1 cellular context compared by ENCODE assay signal in the genomic region with DNA sequence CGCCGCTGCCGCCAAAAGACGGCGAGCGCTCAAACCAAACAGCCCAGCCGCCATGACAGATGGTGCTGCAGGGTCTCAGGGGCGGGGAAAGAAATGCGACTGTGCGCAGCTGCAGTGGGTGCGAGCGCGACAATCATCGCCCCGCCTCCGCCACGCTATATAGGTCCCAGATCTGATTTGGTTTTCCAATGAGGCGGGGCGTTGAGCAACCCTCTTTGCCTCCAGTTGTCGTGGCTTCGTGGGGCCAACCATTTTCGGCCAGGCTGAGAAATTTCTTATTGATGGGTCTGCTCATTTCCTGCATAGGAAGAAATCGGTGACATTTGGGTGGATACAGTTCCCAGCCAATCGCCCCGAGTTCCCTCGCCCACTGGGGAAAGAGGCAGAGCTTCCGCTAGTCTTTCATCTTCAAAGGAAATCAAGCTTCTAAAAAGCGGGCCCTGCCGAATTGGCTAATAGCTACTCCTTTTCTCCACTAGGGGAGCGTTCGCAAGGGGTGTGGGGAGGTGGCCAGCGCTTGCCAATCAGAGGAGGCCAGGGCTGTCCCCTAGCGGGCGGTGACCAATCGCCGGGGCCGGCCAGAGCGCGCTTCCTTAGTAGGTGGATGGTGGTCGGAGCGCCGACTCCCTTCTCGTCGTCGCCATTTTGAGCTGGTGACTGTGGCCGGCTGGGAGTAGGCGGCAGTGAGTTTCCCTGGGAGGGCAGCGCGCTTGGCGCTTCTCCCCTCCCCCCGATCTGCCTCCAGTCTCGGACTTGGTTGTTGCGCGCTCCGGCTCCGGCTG.
TF ChIP-seq lines count a peak whose summit lies in the region.

NDUFB11 (minus strand) TSS at position 77 of the 782 bp plus-strand sequence; CDS start at position 54, 23 bp downstream.
RBM10 (plus strand) TSS at position 596 of the 782 bp plus-strand sequence. CDS start 2,261 bp downstream, outside the sequence.

TF ChIP-seq in K562, 482 proteins besides CTCF, POLR2A, EP300 and RAD21 (continued from another document and continues in another):
- TF ChIP-seq, protein P1, sequence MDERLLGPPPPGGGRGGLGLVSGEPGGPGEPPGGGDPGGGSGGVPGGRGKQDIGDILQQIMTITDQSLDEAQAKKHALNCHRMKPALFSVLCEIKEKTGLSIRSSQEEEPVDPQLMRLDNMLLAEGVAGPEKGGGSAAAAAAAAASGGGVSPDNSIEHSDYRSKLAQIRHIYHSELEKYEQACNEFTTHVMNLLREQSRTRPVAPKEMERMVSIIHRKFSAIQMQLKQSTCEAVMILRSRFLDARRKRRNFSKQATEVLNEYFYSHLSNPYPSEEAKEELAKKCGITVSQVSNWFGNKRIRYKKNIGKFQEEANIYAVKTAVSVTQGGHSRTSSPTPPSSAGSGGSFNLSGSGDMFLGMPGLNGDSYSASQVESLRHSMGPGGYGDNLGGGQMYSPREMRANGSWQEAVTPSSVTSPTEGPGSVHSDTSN (CRISPR knock-in tag; IDR thresholded peaks at IDR 0.05; ENCODE audit: low read depth) = no peak
- TF ChIP-seq, protein P1 (tag; conservative IDR thresholded peaks at IDR 0.05; ENCODE audit: low read depth) = peak; percentile 60; the same call in 1 of the 2 replicates
- TF ChIP-seq, protein P2, sequence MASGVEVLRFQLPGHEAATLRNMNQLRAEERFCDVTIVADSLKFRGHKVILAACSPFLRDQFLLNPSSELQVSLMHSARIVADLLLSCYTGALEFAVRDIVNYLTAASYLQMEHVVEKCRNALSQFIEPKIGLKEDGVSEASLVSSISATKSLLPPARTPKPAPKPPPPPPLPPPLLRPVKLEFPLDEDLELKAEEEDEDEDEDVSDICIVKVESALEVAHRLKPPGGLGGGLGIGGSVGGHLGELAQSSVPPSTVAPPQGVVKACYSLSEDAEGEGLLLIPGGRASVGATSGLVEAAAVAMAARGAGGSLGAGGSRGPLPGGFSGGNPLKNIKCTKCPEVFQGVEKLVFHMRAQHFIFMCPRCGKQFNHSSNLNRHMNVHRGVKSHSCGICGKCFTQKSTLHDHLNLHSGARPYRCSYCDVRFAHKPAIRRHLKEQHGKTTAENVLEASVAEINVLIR (CRISPR knock-in tag; IDR thresholded peaks at IDR 0.05) = no peak
- peak; percentile 85 for TF ChIP-seq NFYB (IDR thresholded peaks at IDR 0.05; ENCODE audit: extremely low read depth, insufficient read length)
- 0 out of 2 replicates have a peak, but pooled peaks have one; percentile 21 for TF ChIP-seq DPF2 (IDR thresholded peaks at IDR 0.05)
- TF ChIP-seq ZNF354B (CRISPR knock-in tag; IDR thresholded peaks at IDR 0.05) = no peak
- TF ChIP-seq NBN (IDR thresholded peaks at IDR 0.05; ENCODE audit: low read depth) = peak; percentile 71; the same call in 1 of the 2 replicates
- TF ChIP-seq ZNF318 (IDR thresholded peaks at IDR 0.05; ENCODE audit: borderline replicate concordance in 1 of 2, low read depth in 1 of 2) = no peak
- TF ChIP-seq YBX1 (IDR thresholded peaks at IDR 0.05) = no peak
- no peak for TF ChIP-seq NR3C1 (CRISPR knock-in tag; IDR thresholded peaks at IDR 0.05)
- TF ChIP-seq KLF6 (CRISPR knock-in tag; IDR thresholded peaks at IDR 0.05; ENCODE audit: borderline replicate concordance) = no peak
- TF ChIP-seq CHD1 (IDR thresholded peaks at IDR 0.05; ENCODE audit: low read length) = peak; percentile 83
- TF ChIP-seq FUS (optimal IDR thresholded peaks at IDR 0.05; ENCODE audit: low read depth, low read length) = no peak
- no peak for TF ChIP-seq PTBP1 (IDR thresholded peaks at IDR 0.05; ENCODE audit: low read depth, low read length)
- no peak for TF ChIP-seq TARDBP (IDR thresholded peaks at IDR 0.05)
- no peak for TF ChIP-seq ZNF695 (CRISPR knock-in tag; IDR thresholded peaks at IDR 0.05)
- TF ChIP-seq ZNF592 (IDR thresholded peaks at IDR 0.05) = peak; percentile 55; the same call in 1 of the 2 replicates
- TF ChIP-seq ETV5 (CRISPR knock-in tag; IDR thresholded peaks at IDR 0.05; ENCODE audit: low read depth) = peak; percentile 44; the same call in 1 of the 2 replicates
- TF ChIP-seq CREM (IDR thresholded peaks at IDR 0.05; ENCODE audit: low read depth) = peak; percentile 65
- no peak for TF ChIP-seq HES1 (IDR thresholded peaks at IDR 0.05; ENCODE audit: low read depth)
- TF ChIP-seq PHF21A (IDR thresholded peaks at IDR 0.05; ENCODE audit: borderline replicate concordance, low read depth) = 0 out of 2 replicates have a peak, but pooled peaks have one; percentile 5
- TF ChIP-seq PHTF2 (CRISPR knock-in tag; IDR thresholded peaks at IDR 0.05) = no peak
- TF ChIP-seq NEUROD1 (IDR thresholded peaks at IDR 0.05; ENCODE audit: borderline replicate concordance, low read depth, low read length, partially characterized antibody) = peak; percentile 6
- TF ChIP-seq LEF1 (IDR thresholded peaks at IDR 0.05) = peak; percentile 58
